ENCODE assay signal across 18 cellular contexts in genomic region chr4:76699911-76700310, GRCh38.
DNase-seq lines count a peak whose midpoint lies in the region; ATAC-seq and TF ChIP-seq lines count a peak whose summit lies in the region.
"Had no signal": no experiment of that assay in that cellular context is flagged by ENCODE, and none has a peak within 500 bp of the region (broad histone marks: within the 10 kb centered on the region; RNA-seq: fewer than 3 reads in every experiment).

No MANE protein-coding gene starts in this region.

- TF ChIP-seq CTCF in PC-9 (conservative IDR thresholded peaks at IDR 0.05): no peak
- no peak for TF ChIP-seq CTCF in neural progenitor cell (IDR thresholded peaks at IDR 0.05)
- TF ChIP-seq CTCF in spleen (IDR thresholded peaks at IDR 0.05 in 8 of 11, conservative IDR thresholded peaks at IDR 0.05 in 3 of 11): no peak

- peaks cover 47% of the 10 kb centered on the region for H3K4me1 ChIP-seq in PC-9 (replicated peaks; ENCODE audit: insufficient read depth)
- peaks cover 60% of the 10 kb centered on the region for H3K4me1 ChIP-seq in neural progenitor cell
- no peaks in the 10 kb centered on the region for H3K4me1 ChIP-seq in spleen

- no peaks in the 10 kb centered on the region for H3K9me2 ChIP-seq in PC-9 (ENCODE audit: insufficient read depth)

- H3F3A ChIP-seq in PC-9 (ENCODE audit: insufficient read depth, low read depth): peaks cover 41% of the 10 kb centered on the region
- H3F3A ChIP-seq in neural progenitor cell (ENCODE audit: low read depth): peaks cover 33% of the 10 kb centered on the region

- no peak overlapping the region for H3K9ac ChIP-seq in neural progenitor cell

- no peak for TF ChIP-seq POLR2A in spleen (IDR thresholded peaks at IDR 0.05)

- intact Hi-C loops in PC-9 (cut with micrococcal nuclease; ENCODE audit: unreplicated experiment) (no loop called here), spleen (cut with DNase I; ENCODE audit: low total_unique reads) (no loop called here)

- 56 to 94% (median 75%) methylated on average over 3 of the region's 3 CpGs for WGBS in spleen, 5 donors

- peaks cover 86% of the 10 kb centered on the region for H3K4me1 Mint-ChIP-seq in neural progenitor cell

- DNase-seq in G401 (ENCODE audit: low spot score): peak; percentile 54
- no peak for DNase-seq in PC-9
- DNase-seq in cerebellum (ENCODE audit: low spot score): peak; percentile 31
- no peak for DNase-seq in neural progenitor cell (ENCODE audit: low spot score)
- no peak for DNase-seq in NCI-H187 treated with DMSO at 0.1 percent for 48 hours (lab: John Stamatoyannopoulos, UW)
- DNase-seq in ecto neural progenitor cell (ENCODE audit: low spot score): no peak
- DNase-seq in spleen: no peak
- DNase-seq: BE2C; CD4-positive, CD25-positive, alpha-beta regulatory T cell; Karpas-422; NCI-H1417; NCI-H1694 treated with DMSO at 0.1 percent for 48 hours; NCI-H446; NCI-H526 treated with DMSO at 0.1 percent for 48 hours; OCI-M1; SHP77 had no signal

- peak overlapping the region; percentile 12; the same call in 1 of the 2 replicates for H3K27ac ChIP-seq in PC-9
- no peak overlapping the region for H3K27ac ChIP-seq in neural progenitor cell
- no peak overlapping the region for H3K27ac ChIP-seq in spleen

- POLR2A ChIA-PET in PC-9 (lab: Charles Lee; ENCODE audit: unreplicated experiment): interaction anchor here (0.6 kb wide), 1 partner anchor 153 kb away, joined by 7 read pairs; no protein-coding TSS in a partner anchor

- peak overlapping the region; percentile 4 for H3K27ac Mint-ChIP-seq in neural progenitor cell
- H3K27ac Mint-ChIP-seq: CD4-positive, CD25-positive, alpha-beta regulatory T cell had no signal

- no peaks in the 10 kb centered on the region for H3K9me3 ChIP-seq in PC-9 (ENCODE audit: insufficient read depth, low read depth)
- no peaks in the 10 kb centered on the region for H3K9me3 ChIP-seq in neural progenitor cell (ENCODE audit: low read depth)
- H3K9me3 ChIP-seq in spleen: no peaks in the 10 kb centered on the region
- H3K9me3 ChIP-seq: BE2C, HAP-1 had no signal

- H3K4me3 ChIP-seq in PC-9 (no peak overlapping the region), neural progenitor cell (no peak overlapping the region), spleen (no peak overlapping the region)
- H3K4me3 ChIP-seq: HAP-1 had no signal

- H3K79me2 ChIP-seq in PC-9 (ENCODE audit: low read depth) (peaks cover 88% of the 10 kb centered on the region), neural progenitor cell (ENCODE audit: low read depth) (peaks cover 77% of the 10 kb centered on the region)

- H3K4me2 ChIP-seq in PC-9: no peak overlapping the region
- H3K4me2 ChIP-seq in neural progenitor cell: no peak overlapping the region

- H3K27me3 ChIP-seq in PC-9 (ENCODE audit: insufficient read depth, low read depth) (no peaks in the 10 kb centered on the region), neural progenitor cell (no peaks in the 10 kb centered on the region), spleen (replicated peaks in 1 of 7) (peaks cover 0 to 20% (median 0%) of the 10 kb centered on the region in 7 donors)
- H3K27me3 ChIP-seq: BE2C had no signal

- no peak for ATAC-seq in GM19463 (IDR thresholded peaks at IDR 0.05; ENCODE audit: unreplicated experiment)

- H2AFZ ChIP-seq in PC-9: no peak overlapping the region
- no peak overlapping the region for H2AFZ ChIP-seq in neural progenitor cell (replicated peaks)

- peaks cover 2% of the 10 kb centered on the region for H3K27me3 Mint-ChIP-seq in neural progenitor cell (ENCODE audit: insufficient read depth, low read depth)

- no peak overlapping the region for H3K4me3 Mint-ChIP-seq in neural progenitor cell
- H3K4me3 Mint-ChIP-seq: CD4-positive, CD25-positive, alpha-beta regulatory T cell had no signal

- peaks cover 15% of the 10 kb centered on the region for H3K36me3 Mint-ChIP-seq in neural progenitor cell
- H3K36me3 Mint-ChIP-seq: CD4-positive, CD25-positive, alpha-beta regulatory T cell had no signal

- no peaks in the 10 kb centered on the region for H3K9me3 Mint-ChIP-seq in neural progenitor cell

- CTCF ChIA-PET in PC-9 (lab: Charles Lee): no interaction called here

- in situ Hi-C loops in G401 (cut with HindIII; ENCODE audit: low sequenced_read_pairs): no loop called here

- no TSS peak for BruUV-seq in PC-9 (replicated peaks; lab: Mats Ljungman, UMichigan)

- 0 out of 2 replicates have a peak, but pooled peaks cover 3% of the 10 kb centered on the region for H3K36me3 ChIP-seq in PC-9 (ENCODE audit: low read depth)
- no peaks in the 10 kb centered on the region for H3K36me3 ChIP-seq in neural progenitor cell
- H3K36me3 ChIP-seq in spleen: no peaks in the 10 kb centered on the region
- H3K36me3 ChIP-seq: BE2C, HAP-1 had no signal

- no peaks in the 10 kb centered on the region for H4K20me1 ChIP-seq in PC-9 (ENCODE audit: insufficient read depth)
- peaks cover 91% of the 10 kb centered on the region for H4K20me1 ChIP-seq in neural progenitor cell (ENCODE audit: low read depth)

Comparison
In these comparisons a context has a peak if more than half of its experiments do, and no peak if none do; other contexts are left out.
1. DNase-seq: peak in G401 (single experiment) and cerebellum (single experiment); none in PC-9 (0 of 2), neural progenitor cell (single experiment), NCI-H187 treated with DMSO at 0.1 percent for 48 hours (single experiment), ecto neural progenitor cell (single experiment) and spleen (single experiment).